In the genomic region with DNA sequence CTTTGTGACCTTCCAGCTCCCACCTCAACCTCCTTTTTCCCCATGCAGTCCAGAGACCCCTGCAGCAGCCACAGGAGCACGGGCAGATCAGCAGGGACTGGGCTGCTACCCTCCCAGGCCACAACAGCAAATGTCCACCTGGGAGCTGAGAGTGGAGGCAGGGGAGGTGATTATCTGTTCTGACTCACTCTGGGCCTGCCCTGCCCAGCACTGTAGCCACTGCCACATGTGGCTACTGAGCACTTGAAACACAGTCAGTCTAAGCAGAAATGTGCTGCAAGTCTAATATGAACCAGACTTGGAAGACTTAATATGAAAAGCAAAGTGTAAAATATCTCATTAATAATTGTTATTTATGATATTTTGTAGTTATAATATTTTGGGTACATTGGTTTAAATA, we compare ENCODE assay signal across 1 cellular context.
TF ChIP-seq lines count a peak whose summit lies in the region.

No MANE protein-coding gene starts in this region.

TF ChIP-seq in IMR-90, 13 proteins besides CTCF, POLR2A, EP300 and RAD21 (continued from another document):
- TF ChIP-seq, protein P1, sequence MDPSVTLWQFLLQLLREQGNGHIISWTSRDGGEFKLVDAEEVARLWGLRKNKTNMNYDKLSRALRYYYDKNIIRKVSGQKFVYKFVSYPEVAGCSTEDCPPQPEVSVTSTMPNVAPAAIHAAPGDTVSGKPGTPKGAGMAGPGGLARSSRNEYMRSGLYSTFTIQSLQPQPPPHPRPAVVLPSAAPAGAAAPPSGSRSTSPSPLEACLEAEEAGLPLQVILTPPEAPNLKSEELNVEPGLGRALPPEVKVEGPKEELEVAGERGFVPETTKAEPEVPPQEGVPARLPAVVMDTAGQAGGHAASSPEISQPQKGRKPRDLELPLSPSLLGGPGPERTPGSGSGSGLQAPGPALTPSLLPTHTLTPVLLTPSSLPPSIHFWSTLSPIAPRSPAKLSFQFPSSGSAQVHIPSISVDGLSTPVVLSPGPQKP (IDR thresholded peaks at IDR 0.05; ENCODE audit: borderline replicate concordance, low read depth, low read length) = no peak
- TF ChIP-seq RCOR1 (IDR thresholded peaks at IDR 0.05; ENCODE audit: insufficient replicate concordance, low read length) = no peak
- no peak for TF ChIP-seq SMC3 (IDR thresholded peaks at IDR 0.05; ENCODE audit: low read depth, low read length)
- TF ChIP-seq CHD1 (IDR thresholded peaks at IDR 0.05; ENCODE audit: low read depth, low read length) = no peak
- TF ChIP-seq MXI1 (IDR thresholded peaks at IDR 0.05; ENCODE audit: borderline replicate concordance, low read depth, low read length) = no peak
